ENCODE assay signal across 10 cellular contexts in genomic region chr16:11621539-11621919, GRCh38. TPM values are rescaled to one million over a fixed set of nuclear protein-coding genes. Genes with fewer than 3 reads are reported as not detected.
DNase-seq lines count a peak whose midpoint lies in the region; ATAC-seq and TF ChIP-seq lines count a peak whose summit lies in the region.
"Had no signal": no experiment of that assay in that cellular context is flagged by ENCODE, and none has a peak within 500 bp of the region (broad histone marks: within the 10 kb centered on the region; RNA-seq: fewer than 3 reads in every experiment).

No MANE protein-coding gene starts in this region.

- H3K4me3 ChIP-seq in DND-41 (ENCODE audit: low read depth in 1 of 2, low read length in 2 of 2) (no peak overlapping the region), Peyer's patch (peak overlapping the region in 2 of 4 donors; percentile 15 to 20), endodermal cell (ENCODE audit: low read length) (no peak overlapping the region)

- peak; percentile 5; the same call in 1 of the 3 replicates for ATAC-seq in DND-41 (ENCODE audit: insufficient read depth, low read depth)
- no peak for ATAC-seq in sciatic nerve
- no peak for ATAC-seq in HG03039 (IDR thresholded peaks at IDR 0.05; ENCODE audit: unreplicated experiment)
- ATAC-seq in activated CD4-positive, CD25-positive, alpha-beta regulatory T cell treated with anti-CD3 and anti-CD28 coated beads, Interleukin-2, amount 50 U/mL, for 24 hours: no peak
- ATAC-seq: foreskin keratinocyte had no signal

- no peak for DNase-seq in DND-41
- no peak for DNase-seq in Peyer's patch
- no peak for DNase-seq in endodermal cell
- DNase-seq in sciatic nerve (ENCODE audit: low spot score): peak; percentile 52
- no peak for DNase-seq in NCI-H2171 (lab: John Stamatoyannopoulos, UW)
- DNase-seq in NCI-H1417 (lab: John Stamatoyannopoulos, UW): no peak
- DNase-seq: anterior cingulate cortex, foreskin keratinocyte had no signal

- H3K27ac ChIP-seq in DND-41 (ENCODE audit: low read length) (peak overlapping the region; percentile 47), Peyer's patch (peak overlapping the region; percentile 58 to 70 (median 62)), endodermal cell (ENCODE audit: low read depth, low read length) (no peak overlapping the region)
- H3K27ac ChIP-seq: foreskin keratinocyte had no signal

- H3K36me3 ChIP-seq in DND-41 (ENCODE audit: insufficient read depth, low read length) (no peaks in the 10 kb centered on the region), Peyer's patch (no peaks in the 10 kb centered on the region), endodermal cell (ENCODE audit: control insufficient read depth, insufficient read depth, low read length) (no peaks in the 10 kb centered on the region)

- 78 to 81% methylated on average over 2 to 6 of the region's 6 CpGs for WGBS in endodermal cell (ENCODE audit: insufficient coverage in 1 of 2, insufficient read length in 1 of 2), 2 experiments

- H3K9me3 Mint-ChIP-seq in endodermal cell: peaks cover 3% of the 10 kb centered on the region

- H4K20me1 ChIP-seq in DND-41 (ENCODE audit: insufficient read depth, low read length): no peaks in the 10 kb centered on the region

- peak overlapping the region; percentile 1 for H3K27ac Mint-ChIP-seq in endodermal cell

- peaks cover 5% of the 10 kb centered on the region for H3K4me1 Mint-ChIP-seq in endodermal cell

- no peaks in the 10 kb centered on the region for H3K36me3 Mint-ChIP-seq in endodermal cell (ENCODE audit: low read depth)

- TF ChIP-seq CTCF in DND-41 (IDR thresholded peaks at IDR 0.05; ENCODE audit: borderline replicate concordance, extremely low read depth, low read length, poor library complexity, severe bottlenecking): no peak
- no peak for TF ChIP-seq CTCF in Peyer's patch (IDR thresholded peaks at IDR 0.05)
- no peak for TF ChIP-seq CTCF in endodermal cell (conservative IDR thresholded peaks at IDR 0.05)

- TF ChIP-seq POLR2A in Peyer's patch (IDR thresholded peaks at IDR 0.05): no peak

- H3K27me3 Mint-ChIP-seq in endodermal cell (ENCODE audit: insufficient read depth): no peaks in the 10 kb centered on the region

- H3K27me3 ChIP-seq in DND-41 (ENCODE audit: insufficient read depth, low read length, poor library complexity) (no peaks in the 10 kb centered on the region), Peyer's patch (no peaks in the 10 kb centered on the region), endodermal cell (ENCODE audit: control insufficient read depth, insufficient read depth, low read length, poor library complexity, severe bottlenecking) (no peaks in the 10 kb centered on the region)
- H3K27me3 ChIP-seq: foreskin keratinocyte had no signal

- H2AFZ ChIP-seq in DND-41 (ENCODE audit: low read depth, low read length): no peak overlapping the region

- H3K4me3 Mint-ChIP-seq in endodermal cell: no peak overlapping the region

- no peaks in the 10 kb centered on the region for H3K79me2 ChIP-seq in DND-41 (ENCODE audit: insufficient read depth, low read length)

- H3K4me2 ChIP-seq in DND-41 (ENCODE audit: insufficient read depth, low read length): no peak overlapping the region; the same call in 1 of the 2 replicates

- H3K9ac ChIP-seq in DND-41 (ENCODE audit: low read depth, low read length) (peak overlapping the region; percentile 17; the same call in 1 of the 2 replicates), endodermal cell (ENCODE audit: extremely low read depth, low read length, poor library complexity, severe bottlenecking) (no peak overlapping the region)

- H3K4me1 ChIP-seq in DND-41 (ENCODE audit: insufficient read depth, low read length): peaks cover 36% of the 10 kb centered on the region
- H3K4me1 ChIP-seq in Peyer's patch: peaks cover 0 to 6% (median 2%) of the 10 kb centered on the region in 4 donors
- H3K4me1 ChIP-seq in endodermal cell (ENCODE audit: control insufficient read depth, insufficient read depth, low read length): no peaks in the 10 kb centered on the region
- H3K4me1 ChIP-seq: foreskin keratinocyte had no signal

- H3K9me3 ChIP-seq in DND-41 (ENCODE audit: insufficient read depth, low read length, severe bottlenecking) (peaks cover 3% of the 10 kb centered on the region), Peyer's patch (no peaks in the 10 kb centered on the region), endodermal cell (ENCODE audit: control insufficient read depth, low read length) (no peaks in the 10 kb centered on the region)

- intact Hi-C loops in sciatic nerve (cut with DNase I): no loop called here

RNA-seq across cellular contexts. Expression of gene LITAF, which starts 34.8 kb away (rescaled TPM):
- 10 to 100 TPM; 20.1 to 56.9 (median 32.3) TPM for total RNA-seq in Peyer's patch
- 10 to 100 TPM; 36.6 to 62.9 TPM for total RNA-seq in endodermal cell
- polyA plus RNA-seq in endodermal cell (2013, experiment 1 of 2): 85.2 TPM
- polyA plus RNA-seq in endodermal cell (2013, experiment 2 of 2): 71.3 TPM
- 200 TPM for total RNA-seq in sciatic nerve

RNA-seq across cellular contexts. Expression of gene SNN, which starts 46.7 kb away (rescaled TPM):
- total RNA-seq in Peyer's patch: 1 to 10 TPM; 4.2 to 5.0 (median 4.5) TPM
- total RNA-seq in endodermal cell: 10 to 100 TPM; 28.9 to 35.1 TPM
- polyA plus RNA-seq in endodermal cell (2013, experiment 1 of 2): 78.9 TPM
- 66.8 TPM for polyA plus RNA-seq in endodermal cell (2013, experiment 2 of 2)
- total RNA-seq in sciatic nerve: 40.0 TPM
